11 cellular contexts compared by ENCODE assay signal in genomic region chr12:10672231-10672868, GRCh38. TPM values are rescaled to one million over a fixed set of nuclear protein-coding genes. Genes with fewer than 3 reads are reported as not detected.
DNase-seq lines count a peak whose midpoint lies in the region; ATAC-seq, FAIRE-seq and TF ChIP-seq lines count a peak whose summit lies in the region.
"Had no signal": no experiment of that assay in that cellular context is flagged by ENCODE, and none has a peak within 500 bp of the region (broad histone marks: within the 10 kb centered on the region; RNA-seq: fewer than 3 reads in every experiment).

No MANE protein-coding gene starts in this region.

- H3K4me3 Mint-ChIP-seq in nephron progenitor cell, result peak overlapping the region; percentile 73

- H3K27me3 ChIP-seq in Panc1 (ENCODE audit: control insufficient read depth, insufficient read depth, low read length) (no peaks in the 10 kb centered on the region; the same call in 1 of the 2 replicates), K562 (ENCODE audit: control insufficient read depth in 2 of 2, insufficient read depth in 2 of 2, low read length in 2 of 2) (no peaks in the 10 kb centered on the region)

- no peak for TF ChIP-seq EP300 in K562 (IDR thresholded peaks at IDR 0.05; ENCODE audit: low read length)

- H3K4me1 ChIP-seq in Panc1 (ENCODE audit: control insufficient read depth, insufficient read depth, low read length) (no peaks in the 10 kb centered on the region), K562 (replicated peaks in 1 of 2; ENCODE audit: control insufficient read depth in 2 of 2, insufficient read depth in 2 of 2, low read length in 2 of 2) (peaks cover 3 to 4% of the 10 kb centered on the region in 2 experiments; a peak in 4 of 5 replicates)

- H3K27ac ChIP-seq in Panc1 (ENCODE audit: low read length), result no peak overlapping the region
- H3K27ac ChIP-seq in K562 (ENCODE audit: extremely low read depth, low read depth, low read length), result no peak overlapping the region

- TF ChIP-seq CTCF in Panc1 (IDR thresholded peaks at IDR 0.05) (no peak), K562 (IDR thresholded peaks at IDR 0.05 in 2 of 3, conservative IDR thresholded peaks at IDR 0.05 in 1 of 3; ENCODE audit: insufficient read depth in 2 of 3, low read depth in 1 of 3, low read length in 3 of 3) (no peak), nephron progenitor cell (IDR thresholded peaks at IDR 0.05) (no peak)

- H3K79me2 ChIP-seq in K562 (ENCODE audit: control insufficient read depth, insufficient read depth, low read length), result no peaks in the 10 kb centered on the region

- peaks cover 10% of the 10 kb centered on the region for H3K4me1 Mint-ChIP-seq in nephron progenitor cell

- BruUV-seq in Panc1 (replicated peaks; lab: Mats Ljungman, UMichigan) (no TSS peak), K562 (replicated peaks; lab: Mats Ljungman, UMichigan) (no TSS peak)

- H3K36me3 Mint-ChIP-seq in nephron progenitor cell (ENCODE audit: low read depth), result no peaks in the 10 kb centered on the region
- H3K36me3 Mint-ChIP-seq: IgD-negative memory B cell had no signal

- H3K36me3 ChIP-seq in Panc1 (ENCODE audit: control insufficient read depth, insufficient read depth, low read length) (no peaks in the 10 kb centered on the region; the same call in none of the 2 replicates), K562 (ENCODE audit: control insufficient read depth, insufficient read depth, low read length) (no peaks in the 10 kb centered on the region)

- no peak for TF ChIP-seq RAD21 in K562 (CRISPR knock-in tag; conservative IDR thresholded peaks at IDR 0.05 in 1 of 2, IDR thresholded peaks at IDR 0.05 in 1 of 2)

- no peak overlapping the region for H3K9ac ChIP-seq in K562 (ENCODE audit: insufficient read depth in 1 of 2, low read depth in 2 of 2, low read length in 2 of 2)

- H3K4me3 ChIP-seq in Panc1 (ENCODE audit: low read depth in 2 of 2, low read length in 2 of 2) (peak overlapping the region; percentile 56 to 68; a peak in 3 of 4 replicates), K562 (no peak overlapping the region)

- no peaks in the 10 kb centered on the region for H3K9me1 ChIP-seq in K562 (ENCODE audit: control insufficient read depth, insufficient read depth, low read length)

- POLR2A ChIA-PET in Panc1 (lab: Charles Lee), result no interaction called here
- POLR2A ChIA-PET in K562 (lab: Yijun Ruan, JAX), result no interaction called here

- H2AFZ ChIP-seq in K562 (ENCODE audit: low read depth, low read length), result peak overlapping the region; percentile 63

- 58% methylated on average over 11 of the region's 15 CpGs for WGBS in K562 (ENCODE audit: insufficient coverage, low coverage, missing lambda C conversion rate)

- intact Hi-C loops in Panc1 (cut with micrococcal nuclease; ENCODE audit: unreplicated experiment), result loop anchor here (10.0 kb wide), 1 partner anchor 68 kb away; no protein-coding TSS in a partner anchor
- intact Hi-C loops in K562 (cut with micrococcal nuclease), result loop anchor here (5.0 kb wide), 1 partner anchor 110 kb away; no protein-coding TSS in a partner anchor

- no peaks in the 10 kb centered on the region for H3K9me3 Mint-ChIP-seq in nephron progenitor cell

- DNase-seq in NCI-H748 (lab: John Stamatoyannopoulos, UW; ENCODE audit: unreplicated experiment), result peak; percentile 37
- no peak for DNase-seq in NCI-H748 treated with DMSO at 0.1 percent for 48 hours (lab: John Stamatoyannopoulos, UW)
- no peak for DNase-seq in Panc1 (ENCODE audit: low read depth, low spot score)
- no peak for DNase-seq in K562 (ENCODE audit: extremely low read depth in 1 of 4, low spot score in 3 of 4)
- no peak for DNase-seq in nephron progenitor cell
- no peak for DNase-seq in kidney glomerular epithelial cell (lab: John Stamatoyannopoulos, UW)
- DNase-seq: SHP77 had no signal

- H4K20me1 ChIP-seq in K562 (replicated peaks; ENCODE audit: control insufficient read depth, insufficient read depth, low read length), result no peaks in the 10 kb centered on the region

- no peak overlapping the region for H3K27ac Mint-ChIP-seq in nephron progenitor cell
- H3K27ac Mint-ChIP-seq: IgD-negative memory B cell had no signal

- CTCF ChIA-PET in Panc1 (lab: Charles Lee) (no interaction called here), K562 (lab: Yijun Ruan, JAX; ENCODE audit: low intra/inter-chr PET ratio) (no interaction called here)

- TF ChIP-seq POLR2A in K562 (conservative IDR thresholded peaks at IDR 0.05), result no peak

- no peaks in the 10 kb centered on the region for H3K9me3 ChIP-seq in Panc1 (ENCODE audit: control insufficient read depth, insufficient read depth, low read depth, low read length)
- no peaks in the 10 kb centered on the region for H3K9me3 ChIP-seq in K562 (replicated peaks; ENCODE audit: control insufficient read depth, insufficient read depth, low read depth, low read length)

- H3K4me2 ChIP-seq in K562 (ENCODE audit: insufficient read depth, low read length), result 0 out of 2 replicates have a peak overlapping the region, but pooled peaks have one; percentile 0

- peaks cover 39% of the 10 kb centered on the region for H3K27me3 Mint-ChIP-seq in nephron progenitor cell (ENCODE audit: low read depth, poor library complexity)

- ATAC-seq in Panc1 (peak; percentile 24; the same call in 1 of the 2 replicates), K562 (no peak), HG02981 (IDR thresholded peaks at IDR 0.05; ENCODE audit: unreplicated experiment) (no peak), HG02642 (IDR thresholded peaks at IDR 0.05; ENCODE audit: poor library complexity, unreplicated experiment) (no peak)

- FAIRE-seq in K562 (lab: Jason Lieb, UNC), result no peak
- FAIRE-seq: A204.1 had no signal

- in situ Hi-C loops in Panc1 (cut with HindIII; ENCODE audit: low pct_unique_long_range_greater_than_20kb, low sequenced_read_pairs), result no loop called here
- in situ Hi-C loops in K562 (cut with MboI), result no loop called here

RNA-seq across cellular contexts. Expression of gene STYK1, which starts 1.5 kb away (rescaled TPM):
- 0.85 TPM for total RNA-seq in Panc1 (2021; ENCODE audit: unreplicated experiment)
- polyA plus RNA-seq in Panc1 (2012; ENCODE audit: insufficient read length), result 0.58 TPM
- 0.14 and 1.1 TPM in 2 replicates for total RNA-seq in K562 (2011; cell fraction: chromatin; rRNA removed; ENCODE audit: low replicate concordance)
- 0.17 and 0.66 TPM in 2 replicates for total RNA-seq in K562 (2011; cell fraction: nucleolus; rRNA removed)
- total RNA-seq in K562 (2011; cell fraction: nucleoplasm; rRNA removed), result 0.23 and 0.81 TPM in 2 replicates
- total RNA-seq in K562 (2014; rRNA removed), result 0.16 and 0.64 TPM in 2 replicates
- total RNA-seq in K562 (2014; rRNA removed; fragmentation: Illumina TruSeq; extraction: Trizol), result 0.38 and 1.1 TPM in 2 replicates
- total RNA-seq in K562 (2015; rRNA removed; fragmentation: Illumina TruSeq; extraction: Trizol), result 0.34 and 1.8 TPM in 2 replicates
- 0.31 and 0.95 TPM in 2 replicates for total RNA-seq in K562 (2021)
- 0.31 and 0.38 TPM in 2 replicates for polyA plus RNA-seq in K562 (2011; rRNA removed)
- polyA plus RNA-seq in K562 (2011; cell fraction: cytosol; rRNA removed), result 0.13 TPM in 2 replicates
- polyA plus RNA-seq in K562 (2011; cell fraction: nucleus; rRNA removed), result 0.18 and 1.1 TPM in 2 replicates
- 0.24 and 0.40 TPM in 2 replicates for polyA plus RNA-seq in K562 (2012)
- 0.36 and 0.56 TPM in 2 replicates for polyA plus RNA-seq in K562 (2014; fragmentation: Illumina TruSeq; extraction: Trizol)
- polyA plus RNA-seq in K562 (2014; fragmentation: Nextera tagmentation; extraction: Ambion mirVana), result under 1 TPM; 0.44 to 0.67 TPM
- 0.11 and 0.46 TPM in 2 replicates for polyA plus RNA-seq in K562 (2014; rRNA removed)
- 0.18 and 1.4 TPM in 2 replicates for polyA minus RNA-seq in K562 (2011; rRNA and poly(A)+ RNA removed)
- polyA minus RNA-seq in K562 (2011; cell fraction: cytosol; rRNA and poly(A)+ RNA removed), result not detected in 2 replicates
- 0.13 TPM in 1 of 2 replicates, not detected in the other for polyA minus RNA-seq in K562 (2011; cell fraction: nucleus; rRNA and poly(A)+ RNA removed)
- polyA plus RNA-seq: IgD-negative memory B cell had no signal

RNA-seq across cellular contexts. Expression of gene YBX3, which starts 50.8 kb away (rescaled TPM):
- total RNA-seq in Panc1 (2021; ENCODE audit: unreplicated experiment), result 155 TPM
- 120 TPM for polyA plus RNA-seq in Panc1 (2012; ENCODE audit: insufficient read length)
- 51.3 and 79.8 TPM in 2 replicates for total RNA-seq in K562 (2011; cell fraction: chromatin; rRNA removed; ENCODE audit: low replicate concordance)
- 31.9 and 37.2 TPM in 2 replicates for total RNA-seq in K562 (2011; cell fraction: nucleolus; rRNA removed)
- 53.0 and 69.2 TPM in 2 replicates for total RNA-seq in K562 (2011; cell fraction: nucleoplasm; rRNA removed)
- 81.5 and 129 TPM in 2 replicates for total RNA-seq in K562 (2014; rRNA removed)
- total RNA-seq in K562 (2014; rRNA removed; fragmentation: Illumina TruSeq; extraction: Trizol), result 86.4 and 100 TPM in 2 replicates
- total RNA-seq in K562 (2015; rRNA removed; fragmentation: Illumina TruSeq; extraction: Trizol), result 72.3 and 75.3 TPM in 2 replicates
- 196 and 210 TPM in 2 replicates for total RNA-seq in K562 (2021)
- polyA plus RNA-seq in K562 (2011; rRNA removed), result 36.7 and 64.4 TPM in 2 replicates
- polyA plus RNA-seq in K562 (2011; cell fraction: cytosol; rRNA removed), result 55.8 and 69.1 TPM in 2 replicates
- 124 and 194 TPM in 2 replicates for polyA plus RNA-seq in K562 (2011; cell fraction: nucleus; rRNA removed)
- 94.8 and 138 TPM in 2 replicates for polyA plus RNA-seq in K562 (2012)
- 193 and 239 TPM in 2 replicates for polyA plus RNA-seq in K562 (2014; fragmentation: Illumina TruSeq; extraction: Trizol)
- 10 to 100 TPM; 47.0 to 51.2 TPM for polyA plus RNA-seq in K562 (2014; fragmentation: Nextera tagmentation; extraction: Ambion mirVana)
- 89.2 and 107 TPM in 2 replicates for polyA plus RNA-seq in K562 (2014; rRNA removed)
- polyA minus RNA-seq in K562 (2011; rRNA and poly(A)+ RNA removed), result 34.6 and 42.5 TPM in 2 replicates
- 42.3 and 61.3 TPM in 2 replicates for polyA minus RNA-seq in K562 (2011; cell fraction: cytosol; rRNA and poly(A)+ RNA removed)
- polyA minus RNA-seq in K562 (2011; cell fraction: nucleus; rRNA and poly(A)+ RNA removed), result 64.6 and 92.0 TPM in 2 replicates

RNA-seq across cellular contexts. Expression of gene MAGOHB, which starts 58.9 kb away (rescaled TPM):
- total RNA-seq in Panc1 (2021; ENCODE audit: unreplicated experiment) (22.5 TPM), K562 (2014; rRNA removed) (50.7 and 57.0 TPM in 2 replicates), K562 (2014; rRNA removed; fragmentation: Illumina TruSeq; extraction: Trizol) (94.5 and 110 TPM in 2 replicates), K562 (2015; rRNA removed; fragmentation: Illumina TruSeq; extraction: Trizol) (78.2 and 85.4 TPM in 2 replicates), K562 (2021) (55.4 and 62.3 TPM in 2 replicates)
- 13.7 TPM for polyA plus RNA-seq in Panc1 (2012; ENCODE audit: insufficient read length)
- total RNA-seq in K562 (2011; cell fraction: chromatin; rRNA removed; ENCODE audit: low replicate concordance), result 19.2 and 56.4 TPM in 2 replicates
- total RNA-seq in K562 (2011; cell fraction: nucleolus; rRNA removed), result 8.8 and 13.0 TPM in 2 replicates
- 31.6 and 55.4 TPM in 2 replicates for total RNA-seq in K562 (2011; cell fraction: nucleoplasm; rRNA removed)
- polyA plus RNA-seq in K562 (2011; rRNA removed) (42.2 and 58.0 TPM in 2 replicates), K562 (2014; fragmentation: Illumina TruSeq; extraction: Trizol) (34.5 and 34.7 TPM in 2 replicates), K562 (2014; fragmentation: Nextera tagmentation; extraction: Ambion mirVana) (100 to 1,000 TPM; 168 to 177 TPM), K562 (2014; rRNA removed) (79.6 and 87.9 TPM in 2 replicates)
- polyA plus RNA-seq in K562 (2011; cell fraction: cytosol; rRNA removed), result 5.7 and 15.7 TPM in 2 replicates
- polyA plus RNA-seq in K562 (2011; cell fraction: nucleus; rRNA removed), result 12.3 and 19.5 TPM in 2 replicates
- polyA plus RNA-seq in K562 (2012), result 44.5 and 82.5 TPM in 2 replicates
- 44.8 and 58.3 TPM in 2 replicates for polyA minus RNA-seq in K562 (2011; rRNA and poly(A)+ RNA removed)
- 8.2 and 10.8 TPM in 2 replicates for polyA minus RNA-seq in K562 (2011; cell fraction: cytosol; rRNA and poly(A)+ RNA removed)
- 27.7 and 62.8 TPM in 2 replicates for polyA minus RNA-seq in K562 (2011; cell fraction: nucleus; rRNA and poly(A)+ RNA removed)
